In genomic region chr1:119782541-119783338, GRCh38 we compare ENCODE assay signal across 20 cellular contexts. TPM values are rescaled to one million over a fixed set of nuclear protein-coding genes. Genes with fewer than 3 reads are reported as not detected.
DNase-seq lines count a peak whose midpoint lies in the region; ATAC-seq and TF ChIP-seq lines count a peak whose summit lies in the region.
"Had no signal": no experiment of that assay in that cellular context is flagged by ENCODE, and none has a peak within 500 bp of the region (broad histone marks: within the 10 kb centered on the region; RNA-seq: fewer than 3 reads in every experiment).

No MANE protein-coding gene starts in this region.

- H3K4me1 ChIP-seq in RWPE2 (ENCODE audit: insufficient read depth, poor library complexity, severe bottlenecking) (peaks cover 27% of the 10 kb centered on the region), tibial artery (peaks cover 0 to 12% (median 0%) of the 10 kb centered on the region in 4 donors)

- H3K9me3 ChIP-seq in RWPE2 (ENCODE audit: severe bottlenecking): no peaks in the 10 kb centered on the region
- H3K9me3 ChIP-seq in tibial artery: no peaks in the 10 kb centered on the region
- H3K9me3 ChIP-seq: stomach had no signal

- TF ChIP-seq CTCF in RWPE2 (IDR thresholded peaks at IDR 0.05; ENCODE audit: poor library complexity, severe bottlenecking) (no peak), kidney epithelial cell (IDR thresholded peaks at IDR 0.05; ENCODE audit: insufficient read depth, low read length, poor library complexity, severe bottlenecking) (no peak), tibial artery (IDR thresholded peaks at IDR 0.05) (no peak)

- no peak overlapping the region for H3K4me3 Mint-ChIP-seq in stimulated activated memory B cell treated with anti-CD40 and anti-IgM and Interleukin-4, amounts not matched to agents 10 μg/mL and 1 μg/mL and 100 μg/mL, for 72 hours
- H3K4me3 Mint-ChIP-seq: CD8-positive, alpha-beta memory T cell; endodermal cell; IgD-negative memory B cell; naive B cell had no signal

- intact Hi-C loops in tibial artery (cut with DNase I; ENCODE audit: low total_unique reads): no loop called here

- no peaks in the 10 kb centered on the region for H3K4me1 Mint-ChIP-seq in stimulated activated memory B cell treated with anti-CD40 and anti-IgM and Interleukin-4, amounts not matched to agents 10 μg/mL and 1 μg/mL and 100 μg/mL, for 72 hours
- H3K4me1 Mint-ChIP-seq: CD8-positive, alpha-beta memory T cell; IgD-negative memory B cell; naive B cell had no signal

- peak; percentile 72 for ATAC-seq in RWPE2 (ENCODE audit: low read depth)
- peak; percentile 38 for ATAC-seq in stimulated activated memory B cell treated with anti-CD40 and anti-IgM and Interleukin-4, amounts not matched to agents 10 μg/mL and 1 μg/mL and 100 μg/mL, for 72 hours
- ATAC-seq: sciatic nerve had no signal

- no peaks in the 10 kb centered on the region for H3K36me3 Mint-ChIP-seq in stimulated activated memory B cell treated with anti-CD40 and anti-IgM and Interleukin-4, amounts not matched to agents 10 μg/mL and 1 μg/mL and 100 μg/mL, for 72 hours
- H3K36me3 Mint-ChIP-seq: CD8-positive, alpha-beta memory T cell; naive B cell had no signal

- no peaks in the 10 kb centered on the region for H3K9me3 Mint-ChIP-seq in stimulated activated memory B cell treated with anti-CD40 and anti-IgM and Interleukin-4, amounts not matched to agents 10 μg/mL and 1 μg/mL and 100 μg/mL, for 72 hours
- H3K9me3 Mint-ChIP-seq: CD8-positive, alpha-beta memory T cell; IgD-negative memory B cell had no signal

- peaks cover 22% of the 10 kb centered on the region for H3K27me3 Mint-ChIP-seq in stimulated activated memory B cell treated with anti-CD40 and anti-IgM and Interleukin-4, amounts not matched to agents 10 μg/mL and 1 μg/mL and 100 μg/mL, for 72 hours

- H3K4me3 ChIP-seq in RWPE2 (ENCODE audit: severe bottlenecking) (no peak overlapping the region), kidney epithelial cell (ENCODE audit: low read depth, low read length) (no peak overlapping the region), tibial artery (no peak overlapping the region)
- H3K4me3 ChIP-seq: cardiac muscle cell, GM23248, stomach had no signal

- H3K36me3 ChIP-seq in RWPE2 (ENCODE audit: low read depth): no peaks in the 10 kb centered on the region
- no peaks in the 10 kb centered on the region for H3K36me3 ChIP-seq in kidney epithelial cell (ENCODE audit: control insufficient read depth, insufficient read depth, low read length)
- no peaks in the 10 kb centered on the region for H3K36me3 ChIP-seq in tibial artery
- H3K36me3 ChIP-seq: cardiac muscle cell, stomach had no signal

- no peak overlapping the region for H3K27ac ChIP-seq in RWPE2 (ENCODE audit: poor library complexity, severe bottlenecking)
- H3K27ac ChIP-seq in tibial artery: no peak overlapping the region
- H3K27ac ChIP-seq: cardiac muscle cell, GM23248 had no signal

- DNase-seq in NOMO-1 treated with DMSO at 0.1 percent for 48 hours (lab: John Stamatoyannopoulos, UW; ENCODE audit: unreplicated experiment): peak; percentile 15
- no peak for DNase-seq in NOMO-1 (lab: John Stamatoyannopoulos, UW; ENCODE audit: unreplicated experiment in 2 of 2)
- no peak for DNase-seq in RWPE2 (ENCODE audit: low spot score)
- DNase-seq in kidney epithelial cell (ENCODE audit: low read depth): peak; percentile 50
- no peak for DNase-seq in tibial artery
- no peak for DNase-seq in H4 (ENCODE audit: low spot score)
- no peak for DNase-seq in activated CD4-positive, CD25-positive, alpha-beta regulatory T cell treated with anti-CD3 and anti-CD28 coated beads, Interleukin-2, amount 50 U/mL, for 72 hours
- DNase-seq: activated naive CD4-positive, alpha-beta T cell treated with anti-CD3 and anti-CD28 coated beads, Interleukin-2, amount 50 U/mL, for 16 hours; CD8-positive, alpha-beta memory T cell; endodermal cell; naive B cell; NCI-H1694; NCI-H524; stomach had no signal

- H3K27me3 ChIP-seq in RWPE2 (ENCODE audit: insufficient read depth, poor library complexity, severe bottlenecking) (no peaks in the 10 kb centered on the region), kidney epithelial cell (ENCODE audit: control insufficient read depth, insufficient read depth, low read length) (no peaks in the 10 kb centered on the region), tibial artery (no peaks in the 10 kb centered on the region)
- H3K27me3 ChIP-seq: cardiac muscle cell, stomach had no signal

- H3K27ac Mint-ChIP-seq in stimulated activated memory B cell treated with anti-CD40 and anti-IgM and Interleukin-4, amounts not matched to agents 10 μg/mL and 1 μg/mL and 100 μg/mL, for 72 hours: no peak overlapping the region
- H3K27ac Mint-ChIP-seq: CD8-positive, alpha-beta memory T cell; endodermal cell; IgD-negative memory B cell; naive B cell had no signal

RNA-seq across cellular contexts. Expression of gene HMGCS2, which starts 14.0 kb away (rescaled TPM):
- total RNA-seq in kidney epithelial cell: not detected in 2 replicates
- total RNA-seq in H4 (2014; rRNA removed; shearing (Covaris generic)): 0.87 and 3.8 TPM in 2 replicates
- total RNA-seq: cardiac muscle cell; CD8-positive, alpha-beta memory T cell; endodermal cell; glomerular endothelial cell; GM23248; sciatic nerve had no signal

RNA-seq across cellular contexts. Expression of gene REG4, which starts 28.5 kb away (rescaled TPM):
- total RNA-seq in kidney epithelial cell: not detected in 2 replicates
- total RNA-seq in H4 (2014; rRNA removed; shearing (Covaris generic)): not detected in 2 replicates
- total RNA-seq: cardiac muscle cell, endodermal cell, glomerular endothelial cell, GM23248, sciatic nerve had no signal

Comparison
In these comparisons a context has a peak if more than half of its experiments do, and no peak if none do; other contexts are left out.
1. DNase-seq: peak in NOMO-1 treated with DMSO at 0.1 percent for 48 hours (single experiment) and kidney epithelial cell (single experiment); none in NOMO-1 (0 of 2), RWPE2 (single experiment), tibial artery (0 of 2), H4 (single experiment) and activated CD4-positive, CD25-positive, alpha-beta regulatory T cell treated with anti-CD3 and anti-CD28 coated beads, Interleukin-2, amount 50 U/mL, for 72 hours (single experiment).